1 cellular context compared by ENCODE assay signal in genomic region chr3:157094751-157095480, GRCh38.
TF ChIP-seq lines count a peak whose summit lies in the region.

No MANE protein-coding gene starts in this region.

TF ChIP-seq in HepG2, 621 proteins besides CTCF, POLR2A, EP300 and RAD21 (continued from another document and continues in another):
- TF ChIP-seq, protein P1, sequence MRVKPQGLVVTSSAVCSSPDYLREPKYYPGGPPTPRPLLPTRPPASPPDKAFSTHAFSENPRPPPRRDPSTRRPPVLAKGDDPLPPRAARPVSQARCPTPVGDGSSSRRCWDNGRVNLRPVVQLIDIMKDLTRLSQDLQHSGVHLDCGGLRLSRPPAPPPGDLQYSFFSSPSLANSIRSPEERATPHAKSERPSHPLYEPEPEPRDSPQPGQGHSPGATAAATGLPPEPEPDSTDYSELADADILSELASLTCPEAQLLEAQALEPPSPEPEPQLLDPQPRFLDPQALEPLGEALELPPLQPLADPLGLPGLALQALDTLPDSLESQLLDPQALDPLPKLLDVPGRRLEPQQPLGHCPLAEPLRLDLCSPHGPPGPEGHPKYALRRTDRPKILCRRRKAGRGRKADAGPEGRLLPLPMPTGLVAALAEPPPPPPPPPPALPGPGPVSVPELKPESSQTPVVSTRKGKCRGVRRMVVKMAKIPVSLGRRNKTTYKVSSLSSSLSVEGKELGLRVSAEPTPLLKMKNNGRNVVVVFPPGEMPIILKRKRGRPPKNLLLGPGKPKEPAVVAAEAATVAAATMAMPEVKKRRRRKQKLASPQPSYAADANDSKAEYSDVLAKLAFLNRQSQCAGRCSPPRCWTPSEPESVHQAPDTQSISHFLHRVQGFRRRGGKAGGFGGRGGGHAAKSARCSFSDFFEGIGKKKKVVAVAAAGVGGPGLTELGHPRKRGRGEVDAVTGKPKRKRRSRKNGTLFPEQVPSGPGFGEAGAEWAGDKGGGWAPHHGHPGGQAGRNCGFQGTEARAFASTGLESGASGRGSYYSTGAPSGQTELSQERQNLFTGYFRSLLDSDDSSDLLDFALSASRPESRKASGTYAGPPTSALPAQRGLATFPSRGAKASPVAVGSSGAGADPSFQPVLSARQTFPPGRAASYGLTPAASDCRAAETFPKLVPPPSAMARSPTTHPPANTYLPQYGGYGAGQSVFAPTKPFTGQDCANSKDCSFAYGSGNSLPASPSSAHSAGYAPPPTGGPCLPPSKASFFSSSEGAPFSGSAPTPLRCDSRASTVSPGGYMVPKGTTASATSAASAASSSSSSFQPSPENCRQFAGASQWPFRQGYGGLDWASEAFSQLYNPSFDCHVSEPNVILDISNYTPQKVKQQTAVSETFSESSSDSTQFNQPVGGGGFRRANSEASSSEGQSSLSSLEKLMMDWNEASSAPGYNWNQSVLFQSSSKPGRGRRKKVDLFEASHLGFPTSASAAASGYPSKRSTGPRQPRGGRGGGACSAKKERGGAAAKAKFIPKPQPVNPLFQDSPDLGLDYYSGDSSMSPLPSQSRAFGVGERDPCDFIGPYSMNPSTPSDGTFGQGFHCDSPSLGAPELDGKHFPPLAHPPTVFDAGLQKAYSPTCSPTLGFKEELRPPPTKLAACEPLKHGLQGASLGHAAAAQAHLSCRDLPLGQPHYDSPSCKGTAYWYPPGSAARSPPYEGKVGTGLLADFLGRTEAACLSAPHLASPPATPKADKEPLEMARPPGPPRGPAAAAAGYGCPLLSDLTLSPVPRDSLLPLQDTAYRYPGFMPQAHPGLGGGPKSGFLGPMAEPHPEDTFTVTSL (CRISPR knock-in tag; IDR thresholded peaks at IDR 0.05; ENCODE audit: borderline replicate concordance), result 0 out of 2 replicates have a peak, but pooled peaks have one; percentile 43
- TF ChIP-seq MEIS1 (CRISPR knock-in tag; IDR thresholded peaks at IDR 0.05; ENCODE audit: borderline replicate concordance), result peak; percentile 73; the same call in 1 of the 2 replicates
- TF ChIP-seq ZNF3 (CRISPR knock-in tag; IDR thresholded peaks at IDR 0.05), result 0 out of 2 replicates have a peak, but pooled peaks have one; percentile 27
- TF ChIP-seq RORA (CRISPR knock-in tag; IDR thresholded peaks at IDR 0.05), result no peak
- no peak for TF ChIP-seq GLI4 (CRISPR knock-in tag; IDR thresholded peaks at IDR 0.05; ENCODE audit: borderline replicate concordance)
- TF ChIP-seq HNRNPL (IDR thresholded peaks at IDR 0.05; ENCODE audit: low read depth, low read length), result no peak
- no peak for TF ChIP-seq ZNF776 (CRISPR knock-in tag; IDR thresholded peaks at IDR 0.05)
- TF ChIP-seq SETDB1 (CRISPR knock-in tag; IDR thresholded peaks at IDR 0.05; ENCODE audit: borderline replicate concordance), result no peak
- TF ChIP-seq ZKSCAN5 (CRISPR knock-in tag; IDR thresholded peaks at IDR 0.05), result no peak
- TF ChIP-seq ZNF292 (CRISPR knock-in tag; IDR thresholded peaks at IDR 0.05; ENCODE audit: borderline replicate concordance, low read depth), result peak; percentile 61; the same call in 1 of the 2 replicates
- no peak for TF ChIP-seq ZNF367 (CRISPR knock-in tag; IDR thresholded peaks at IDR 0.05; ENCODE audit: borderline replicate concordance)
- peak; percentile 61 for TF ChIP-seq HDAC1 (CRISPR knock-in tag; IDR thresholded peaks at IDR 0.05)
- TF ChIP-seq CAMTA2 (CRISPR knock-in tag; IDR thresholded peaks at IDR 0.05; ENCODE audit: borderline replicate concordance), result no peak
- TF ChIP-seq RFXAP (CRISPR knock-in tag; IDR thresholded peaks at IDR 0.05; ENCODE audit: borderline replicate concordance), result peak; percentile 51; the same call in 1 of the 2 replicates
- TF ChIP-seq MXI1 (IDR thresholded peaks at IDR 0.05; ENCODE audit: borderline replicate concordance, low read depth, low read length), result peak; percentile 21; the same call in 1 of the 3 replicates
- peak; percentile 54; the same call in 1 of the 2 replicates for TF ChIP-seq NCOR1 (IDR thresholded peaks at IDR 0.05; ENCODE audit: borderline replicate concordance, low read length)
- peak; percentile 75 for TF ChIP-seq RARA (CRISPR knock-in tag; IDR thresholded peaks at IDR 0.05)
- TF ChIP-seq NKX3-1 (CRISPR knock-in tag; IDR thresholded peaks at IDR 0.05), result no peak
- TF ChIP-seq, protein P2, sequence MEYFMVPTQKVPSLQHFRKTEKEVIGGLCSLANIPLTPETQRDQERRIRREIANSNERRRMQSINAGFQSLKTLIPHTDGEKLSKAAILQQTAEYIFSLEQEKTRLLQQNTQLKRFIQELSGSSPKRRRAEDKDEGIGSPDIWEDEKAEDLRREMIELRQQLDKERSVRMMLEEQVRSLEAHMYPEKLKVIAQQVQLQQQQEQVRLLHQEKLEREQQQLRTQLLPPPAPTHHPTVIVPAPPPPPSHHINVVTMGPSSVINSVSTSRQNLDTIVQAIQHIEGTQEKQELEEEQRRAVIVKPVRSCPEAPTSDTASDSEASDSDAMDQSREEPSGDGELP (IDR thresholded peaks at IDR 0.05; ENCODE audit: borderline replicate concordance, low read depth), result peak; percentile 84
- TF ChIP-seq PREB (CRISPR knock-in tag; IDR thresholded peaks at IDR 0.05), result no peak
- TF ChIP-seq, protein P3, sequence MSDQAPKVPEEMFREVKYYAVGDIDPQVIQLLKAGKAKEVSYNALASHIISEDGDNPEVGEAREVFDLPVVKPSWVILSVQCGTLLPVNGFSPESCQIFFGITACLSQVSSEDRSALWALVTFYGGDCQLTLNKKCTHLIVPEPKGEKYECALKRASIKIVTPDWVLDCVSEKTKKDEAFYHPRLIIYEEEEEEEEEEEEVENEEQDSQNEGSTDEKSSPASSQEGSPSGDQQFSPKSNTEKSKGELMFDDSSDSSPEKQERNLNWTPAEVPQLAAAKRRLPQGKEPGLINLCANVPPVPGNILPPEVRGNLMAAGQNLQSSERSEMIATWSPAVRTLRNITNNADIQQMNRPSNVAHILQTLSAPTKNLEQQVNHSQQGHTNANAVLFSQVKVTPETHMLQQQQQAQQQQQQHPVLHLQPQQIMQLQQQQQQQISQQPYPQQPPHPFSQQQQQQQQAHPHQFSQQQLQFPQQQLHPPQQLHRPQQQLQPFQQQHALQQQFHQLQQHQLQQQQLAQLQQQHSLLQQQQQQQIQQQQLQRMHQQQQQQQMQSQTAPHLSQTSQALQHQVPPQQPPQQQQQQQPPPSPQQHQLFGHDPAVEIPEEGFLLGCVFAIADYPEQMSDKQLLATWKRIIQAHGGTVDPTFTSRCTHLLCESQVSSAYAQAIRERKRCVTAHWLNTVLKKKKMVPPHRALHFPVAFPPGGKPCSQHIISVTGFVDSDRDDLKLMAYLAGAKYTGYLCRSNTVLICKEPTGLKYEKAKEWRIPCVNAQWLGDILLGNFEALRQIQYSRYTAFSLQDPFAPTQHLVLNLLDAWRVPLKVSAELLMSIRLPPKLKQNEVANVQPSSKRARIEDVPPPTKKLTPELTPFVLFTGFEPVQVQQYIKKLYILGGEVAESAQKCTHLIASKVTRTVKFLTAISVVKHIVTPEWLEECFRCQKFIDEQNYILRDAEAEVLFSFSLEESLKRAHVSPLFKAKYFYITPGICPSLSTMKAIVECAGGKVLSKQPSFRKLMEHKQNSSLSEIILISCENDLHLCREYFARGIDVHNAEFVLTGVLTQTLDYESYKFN (CRISPR knock-in tag; conservative IDR thresholded peaks at IDR 0.05), result peak; percentile 81
- no peak for TF ChIP-seq HNRNPLL (IDR thresholded peaks at IDR 0.05; ENCODE audit: low read depth, low read length, poor library complexity, severe bottlenecking)
- 0 out of 2 replicates have a peak, but pooled peaks have one; percentile 29 for TF ChIP-seq GATAD1 (CRISPR knock-in tag; IDR thresholded peaks at IDR 0.05)
- TF ChIP-seq DBP (CRISPR knock-in tag; IDR thresholded peaks at IDR 0.05; ENCODE audit: not compliant biosample characterization), result peak; percentile 79
- no peak for TF ChIP-seq EHMT2 (IDR thresholded peaks at IDR 0.05; ENCODE audit: borderline replicate concordance, low read depth, low read length)
- TF ChIP-seq ATRX (CRISPR knock-in tag; IDR thresholded peaks at IDR 0.05; ENCODE audit: borderline replicate concordance), result no peak
- TF ChIP-seq GPN1 (CRISPR knock-in tag; IDR thresholded peaks at IDR 0.05; ENCODE audit: borderline replicate concordance), result no peak
- TF ChIP-seq FOXA1 (IDR thresholded peaks at IDR 0.05), result no peak
- TF ChIP-seq FOXA1 (CRISPR knock-in tag; IDR thresholded peaks at IDR 0.05), result peak; percentile 69
- TF ChIP-seq ZNF224 (CRISPR knock-in tag; IDR thresholded peaks at IDR 0.05), result no peak
- TF ChIP-seq SRSF9 (IDR thresholded peaks at IDR 0.05; ENCODE audit: borderline replicate concordance, insufficient read depth, low read depth, low read length, poor library complexity, severe bottlenecking), result no peak
- TF ChIP-seq, protein P4, sequence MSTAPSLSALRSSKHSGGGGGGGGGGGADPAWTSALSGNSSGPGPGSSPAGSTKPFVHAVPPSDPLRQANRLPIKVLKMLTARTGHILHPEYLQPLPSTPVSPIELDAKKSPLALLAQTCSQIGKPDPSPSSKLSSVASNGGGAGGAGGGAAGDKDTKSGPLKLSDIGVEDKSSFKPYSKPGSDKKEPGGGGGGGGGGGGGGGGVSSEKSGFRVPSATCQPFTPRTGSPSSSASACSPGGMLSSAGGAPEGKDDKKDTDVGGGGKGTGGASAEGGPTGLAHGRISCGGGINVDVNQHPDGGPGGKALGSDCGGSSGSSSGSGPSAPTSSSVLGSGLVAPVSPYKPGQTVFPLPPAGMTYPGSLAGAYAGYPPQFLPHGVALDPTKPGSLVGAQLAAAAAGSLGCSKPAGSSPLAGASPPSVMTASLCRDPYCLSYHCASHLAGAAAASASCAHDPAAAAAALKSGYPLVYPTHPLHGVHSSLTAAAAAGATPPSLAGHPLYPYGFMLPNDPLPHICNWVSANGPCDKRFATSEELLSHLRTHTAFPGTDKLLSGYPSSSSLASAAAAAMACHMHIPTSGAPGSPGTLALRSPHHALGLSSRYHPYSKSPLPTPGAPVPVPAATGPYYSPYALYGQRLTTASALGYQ (CRISPR knock-in tag; IDR thresholded peaks at IDR 0.05), result no peak
- TF ChIP-seq ZFY (CRISPR knock-in tag; IDR thresholded peaks at IDR 0.05), result 0 out of 2 replicates have a peak, but pooled peaks have one; percentile 27
- TF ChIP-seq, protein P5, sequence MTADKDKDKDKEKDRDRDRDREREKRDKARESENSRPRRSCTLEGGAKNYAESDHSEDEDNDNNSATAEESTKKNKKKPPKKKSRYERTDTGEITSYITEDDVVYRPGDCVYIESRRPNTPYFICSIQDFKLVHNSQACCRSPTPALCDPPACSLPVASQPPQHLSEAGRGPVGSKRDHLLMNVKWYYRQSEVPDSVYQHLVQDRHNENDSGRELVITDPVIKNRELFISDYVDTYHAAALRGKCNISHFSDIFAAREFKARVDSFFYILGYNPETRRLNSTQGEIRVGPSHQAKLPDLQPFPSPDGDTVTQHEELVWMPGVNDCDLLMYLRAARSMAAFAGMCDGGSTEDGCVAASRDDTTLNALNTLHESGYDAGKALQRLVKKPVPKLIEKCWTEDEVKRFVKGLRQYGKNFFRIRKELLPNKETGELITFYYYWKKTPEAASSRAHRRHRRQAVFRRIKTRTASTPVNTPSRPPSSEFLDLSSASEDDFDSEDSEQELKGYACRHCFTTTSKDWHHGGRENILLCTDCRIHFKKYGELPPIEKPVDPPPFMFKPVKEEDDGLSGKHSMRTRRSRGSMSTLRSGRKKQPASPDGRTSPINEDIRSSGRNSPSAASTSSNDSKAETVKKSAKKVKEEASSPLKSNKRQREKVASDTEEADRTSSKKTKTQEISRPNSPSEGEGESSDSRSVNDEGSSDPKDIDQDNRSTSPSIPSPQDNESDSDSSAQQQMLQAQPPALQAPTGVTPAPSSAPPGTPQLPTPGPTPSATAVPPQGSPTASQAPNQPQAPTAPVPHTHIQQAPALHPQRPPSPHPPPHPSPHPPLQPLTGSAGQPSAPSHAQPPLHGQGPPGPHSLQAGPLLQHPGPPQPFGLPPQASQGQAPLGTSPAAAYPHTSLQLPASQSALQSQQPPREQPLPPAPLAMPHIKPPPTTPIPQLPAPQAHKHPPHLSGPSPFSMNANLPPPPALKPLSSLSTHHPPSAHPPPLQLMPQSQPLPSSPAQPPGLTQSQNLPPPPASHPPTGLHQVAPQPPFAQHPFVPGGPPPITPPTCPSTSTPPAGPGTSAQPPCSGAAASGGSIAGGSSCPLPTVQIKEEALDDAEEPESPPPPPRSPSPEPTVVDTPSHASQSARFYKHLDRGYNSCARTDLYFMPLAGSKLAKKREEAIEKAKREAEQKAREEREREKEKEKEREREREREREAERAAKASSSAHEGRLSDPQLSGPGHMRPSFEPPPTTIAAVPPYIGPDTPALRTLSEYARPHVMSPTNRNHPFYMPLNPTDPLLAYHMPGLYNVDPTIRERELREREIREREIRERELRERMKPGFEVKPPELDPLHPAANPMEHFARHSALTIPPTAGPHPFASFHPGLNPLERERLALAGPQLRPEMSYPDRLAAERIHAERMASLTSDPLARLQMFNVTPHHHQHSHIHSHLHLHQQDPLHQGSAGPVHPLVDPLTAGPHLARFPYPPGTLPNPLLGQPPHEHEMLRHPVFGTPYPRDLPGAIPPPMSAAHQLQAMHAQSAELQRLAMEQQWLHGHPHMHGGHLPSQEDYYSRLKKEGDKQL (CRISPR knock-in tag; IDR thresholded peaks at IDR 0.05; ENCODE audit: low read depth), result no peak
- TF ChIP-seq KDM2A (CRISPR knock-in tag; IDR thresholded peaks at IDR 0.05; ENCODE audit: borderline replicate concordance, low read depth), result no peak
- TF ChIP-seq GATA4 (IDR thresholded peaks at IDR 0.05; ENCODE audit: borderline replicate concordance, low read depth), result no peak
- TF ChIP-seq CREB3 (CRISPR knock-in tag; IDR thresholded peaks at IDR 0.05), result no peak
- TF ChIP-seq MAFG (CRISPR knock-in tag; IDR thresholded peaks at IDR 0.05), result no peak
- no peak for TF ChIP-seq SAFB2 (CRISPR knock-in tag; IDR thresholded peaks at IDR 0.05; ENCODE audit: borderline replicate concordance, low read depth)
- TF ChIP-seq NAIF1 (CRISPR knock-in tag; IDR thresholded peaks at IDR 0.05; ENCODE audit: borderline replicate concordance), result no peak
